Comparison of ENCODE assay signal across 1 cellular context in the genomic region with DNA sequence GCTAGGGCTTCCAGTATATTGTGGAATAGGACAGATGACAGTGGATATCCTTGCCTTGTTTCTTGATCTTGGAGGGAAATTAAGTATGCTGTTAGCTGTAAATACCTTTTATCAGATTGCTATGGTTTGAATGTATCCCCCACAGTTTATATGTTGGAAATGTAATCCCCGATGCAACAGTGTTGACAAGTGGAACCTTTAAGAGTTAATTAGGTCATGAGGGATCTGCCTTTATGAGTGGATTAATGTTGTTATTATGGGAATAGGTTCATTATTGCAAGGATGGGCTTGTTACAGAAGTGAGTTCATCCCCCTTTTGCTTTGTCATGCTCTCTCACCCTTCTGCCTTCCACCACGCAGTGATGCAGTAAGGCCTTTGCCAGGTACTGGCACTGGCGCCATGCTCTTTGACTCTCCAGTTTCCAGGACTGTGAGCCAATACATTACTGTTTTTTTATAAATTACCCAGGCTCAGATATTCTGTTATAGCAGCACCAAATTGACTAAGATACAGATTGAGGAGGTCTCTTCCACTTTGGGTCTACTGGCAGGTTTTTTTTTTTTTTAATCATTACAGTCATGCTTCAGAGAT.
TF ChIP-seq lines count a peak whose summit lies in the region.

No MANE protein-coding gene starts in this region.

TF ChIP-seq in HepG2, 621 proteins besides CTCF, POLR2A, EP300 and RAD21:
- TF ChIP-seq CEBPG (CRISPR knock-in tag; IDR thresholded peaks at IDR 0.05) (no peak), ZIK1 (CRISPR knock-in tag; IDR thresholded peaks at IDR 0.05; ENCODE audit: borderline replicate concordance, low read depth) (no peak), SCMH1 (CRISPR knock-in tag; IDR thresholded peaks at IDR 0.05; ENCODE audit: borderline replicate concordance) (no peak), SALL2 (CRISPR knock-in tag; IDR thresholded peaks at IDR 0.05) (no peak), TP53 (CRISPR knock-in tag; conservative IDR thresholded peaks at IDR 0.05) (no peak)
- TF ChIP-seq, protein P1, sequence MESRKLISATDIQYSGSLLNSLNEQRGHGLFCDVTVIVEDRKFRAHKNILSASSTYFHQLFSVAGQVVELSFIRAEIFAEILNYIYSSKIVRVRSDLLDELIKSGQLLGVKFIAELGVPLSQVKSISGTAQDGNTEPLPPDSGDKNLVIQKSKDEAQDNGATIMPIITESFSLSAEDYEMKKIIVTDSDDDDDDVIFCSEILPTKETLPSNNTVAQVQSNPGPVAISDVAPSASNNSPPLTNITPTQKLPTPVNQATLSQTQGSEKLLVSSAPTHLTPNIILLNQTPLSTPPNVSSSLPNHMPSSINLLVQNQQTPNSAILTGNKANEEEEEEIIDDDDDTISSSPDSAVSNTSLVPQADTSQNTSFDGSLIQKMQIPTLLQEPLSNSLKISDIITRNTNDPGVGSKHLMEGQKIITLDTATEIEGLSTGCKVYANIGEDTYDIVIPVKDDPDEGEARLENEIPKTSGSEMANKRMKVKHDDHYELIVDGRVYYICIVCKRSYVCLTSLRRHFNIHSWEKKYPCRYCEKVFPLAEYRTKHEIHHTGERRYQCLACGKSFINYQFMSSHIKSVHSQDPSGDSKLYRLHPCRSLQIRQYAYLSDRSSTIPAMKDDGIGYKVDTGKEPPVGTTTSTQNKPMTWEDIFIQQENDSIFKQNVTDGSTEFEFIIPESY (CRISPR knock-in tag; IDR thresholded peaks at IDR 0.05): peak; percentile 66; the same call in 1 of the 2 replicates
- TF ChIP-seq, protein P2, sequence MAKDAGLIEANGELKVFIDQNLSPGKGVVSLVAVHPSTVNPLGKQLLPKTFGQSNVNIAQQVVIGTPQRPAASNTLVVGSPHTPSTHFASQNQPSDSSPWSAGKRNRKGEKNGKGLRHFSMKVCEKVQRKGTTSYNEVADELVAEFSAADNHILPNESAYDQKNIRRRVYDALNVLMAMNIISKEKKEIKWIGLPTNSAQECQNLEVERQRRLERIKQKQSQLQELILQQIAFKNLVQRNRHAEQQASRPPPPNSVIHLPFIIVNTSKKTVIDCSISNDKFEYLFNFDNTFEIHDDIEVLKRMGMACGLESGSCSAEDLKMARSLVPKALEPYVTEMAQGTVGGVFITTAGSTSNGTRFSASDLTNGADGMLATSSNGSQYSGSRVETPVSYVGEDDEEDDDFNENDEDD (CRISPR knock-in tag; IDR thresholded peaks at IDR 0.05; ENCODE audit: borderline replicate concordance): no peak
